ENCODE assay signal across 15 cellular contexts in the genomic region with DNA sequence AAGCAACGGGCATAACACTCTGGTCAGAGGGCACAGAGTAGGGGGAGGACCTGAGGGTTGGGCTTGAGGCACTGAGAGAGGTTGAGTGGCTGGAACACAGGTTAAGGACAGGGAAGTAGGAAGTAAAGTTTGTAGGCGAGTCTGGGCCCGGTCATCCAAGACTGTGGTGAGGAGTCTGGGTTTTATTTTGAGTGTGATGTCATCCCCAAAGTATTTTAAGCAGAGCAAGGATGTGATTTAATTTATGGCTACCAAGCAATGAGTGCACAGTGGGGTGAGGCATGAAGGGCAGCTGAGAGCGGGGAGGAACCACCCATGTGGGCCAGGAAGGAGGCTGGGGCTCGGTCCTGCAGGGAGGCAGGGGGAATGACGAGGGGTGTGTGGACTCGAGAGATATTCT. TPM values are rescaled to one million over a fixed set of nuclear protein-coding genes. Genes with fewer than 3 reads are reported as not detected.
A peak's percentile ranks its signal among the peaks of the same experiment; 100 is the strongest.
DNase-seq lines count a peak whose midpoint lies in the region; ATAC-seq and TF ChIP-seq lines count a peak whose summit lies in the region.
"Had no signal": no experiment of that assay in that cellular context is flagged by ENCODE, and none has a peak within 500 bp of the region (broad histone marks: within the 10 kb centered on the region; RNA-seq: fewer than 3 reads in every experiment).

No MANE protein-coding gene starts in this region.

- H3K9me3 Mint-ChIP-seq in naive B cell = peaks cover 0 to 6% (median 0%) of the 10 kb centered on the region in 7 donors
- H3K9me3 Mint-ChIP-seq: activated naive CD8-positive, alpha-beta T cell treated with anti-CD3 and anti-CD28 coated beads for 36 hours had no signal

- no peaks in the 10 kb centered on the region for H3K9me3 ChIP-seq in MG63

- peaks cover 27 to 45% (median 38%) of the 10 kb centered on the region in 3 donors for H3K27me3 Mint-ChIP-seq in naive B cell

- no peak overlapping the region for H3K4me3 Mint-ChIP-seq in naive B cell
- H3K4me3 Mint-ChIP-seq: activated naive CD8-positive, alpha-beta T cell treated with anti-CD3 and anti-CD28 coated beads for 36 hours had no signal

- DNase-seq in EL (peak; percentile 88), MG63 (peak; percentile 62), epithelial cell of prostate (ENCODE audit: low read depth, low spot score) (peak; percentile 60), naive B cell (no peak), T1000 (lab: John Stamatoyannopoulos, UW) (no peak), NCI-H526 (lab: John Stamatoyannopoulos, UW) (no peak), GM20000 (ENCODE audit: low spot score) (no peak), dedifferentiated amniotic fluid mesenchymal stem cell (ENCODE audit: extremely low spot score) (no peak)
- DNase-seq: activated naive CD8-positive, alpha-beta T cell treated with anti-CD3 and anti-CD28 coated beads for 36 hours; dorsolateral prefrontal cortex; MM.1S; stimulated activated CD4-positive, alpha-beta T cell treated with anti-CD3 and anti-CD28 coated beads, Interleukin-12 subunit alpha, Interleukin-12 subunit beta, amount 100 ng/mL, for 4 hours; SW 1271 had no signal

- peak overlapping the region; percentile 60 for H3K27ac ChIP-seq in epithelial cell of prostate
- H3K27ac ChIP-seq: dorsolateral prefrontal cortex had no signal

- no peaks in the 10 kb centered on the region for H3K36me3 Mint-ChIP-seq in naive B cell
- H3K36me3 Mint-ChIP-seq: activated naive CD8-positive, alpha-beta T cell treated with anti-CD3 and anti-CD28 coated beads for 36 hours had no signal

- H3K36me3 ChIP-seq in MG63 = no peaks in the 10 kb centered on the region

- H3K4me3 ChIP-seq in MG63 = no peak overlapping the region
- H3K4me3 ChIP-seq: dorsolateral prefrontal cortex had no signal

- no peaks in the 10 kb centered on the region for H3K27me3 ChIP-seq in MG63

- peak overlapping the region in 1 of 6 donors; percentile 62 for H3K27ac Mint-ChIP-seq in naive B cell
- H3K27ac Mint-ChIP-seq: activated naive CD8-positive, alpha-beta T cell treated with anti-CD3 and anti-CD28 coated beads for 36 hours had no signal

- peaks cover 11 to 21% (median 15%) of the 10 kb centered on the region in 3 donors for H3K4me1 Mint-ChIP-seq in naive B cell
- H3K4me1 Mint-ChIP-seq: activated naive CD8-positive, alpha-beta T cell treated with anti-CD3 and anti-CD28 coated beads for 36 hours had no signal

- peak; percentile 57 to 67 for ATAC-seq in naive B cell (ENCODE audit: low read depth in 2 of 2)

- TF ChIP-seq CTCF in GM20000 (IDR thresholded peaks at IDR 0.05; ENCODE audit: extremely low read depth, missing control alignments) = no peak

RNA-seq across cellular contexts. Expression of a gene that starts 11.2 kb away (rescaled TPM):
- not detected in 2 replicates for total RNA-seq in MG63 (2014; rRNA removed; shearing (Covaris generic); ENCODE audit: low replicate concordance)
- polyA plus RNA-seq in naive B cell (ENCODE audit: low read depth in 6 of 6) = not detected
- total RNA-seq: activated CD8-positive, alpha-beta memory T cell treated with anti-CD3 and anti-CD28 coated beads for 36 hours; NCI-H460 had no signal

Comparison
In these comparisons a context has a peak if more than half of its experiments do, and no peak if none do; other contexts are left out.
1. DNase-seq: peak in EL (single experiment), MG63 (single experiment) and epithelial cell of prostate (single experiment); none in naive B cell (single experiment), T1000 (single experiment), NCI-H526 (0 of 2), GM20000 (single experiment) and dedifferentiated amniotic fluid mesenchymal stem cell (single experiment).